ENCODE assay signal across 17 cellular contexts in genomic region chr2:211329421-211329820, GRCh38.
"Had no signal": no experiment of that assay in that cellular context is flagged by ENCODE, and none has a peak within 500 bp of the region (broad histone marks: within the 10 kb centered on the region; RNA-seq: fewer than 3 reads in every experiment).

No MANE protein-coding gene starts in this region.

- ATAC-seq: activated CD4-positive, alpha-beta T cell treated with anti-CD3 and anti-CD28 coated beads for 36 hours; natural killer cell treated with Interleukin-12 subunit alpha and Interleukin-12 subunit beta and Interleukin-15 and Interleukin-18, amount 100 ng/mL, for 72 hours had no signal

- H3K27ac ChIP-seq: esophagus squamous epithelium, right atrium auricular region, skin epidermis, tibial nerve had no signal

- H3K4me3 ChIP-seq: esophagus squamous epithelium, right atrium auricular region, skin epidermis, tibial nerve had no signal

- DNase-seq: activated CD4-positive, alpha-beta memory T cell treated with anti-CD3 and anti-CD28 coated beads for 36 hours; activated CD4-positive, alpha-beta T cell treated with anti-CD3 and anti-CD28 coated beads for 36 hours; activated naive CD4-positive, alpha-beta T cell treated with anti-CD3 and anti-CD28 coated beads, Interleukin-2, amount 10 ng/mL, durations not matched to agents 7 days and 5 days; activated T-cell treated with anti-CD3 and anti-CD28 coated beads, Interleukin-2, amount 50 U/mL, for 24 hours; caudate nucleus; esophagus squamous epithelium; hippocampal formation; kidney; stimulated activated CD4-positive, alpha-beta T cell treated with anti-CD3 and anti-CD28 coated beads, Interleukin-4, amount 100 ng/mL, for 24 hours; stimulated activated naive CD4-positive, alpha-beta T cell; substantia nigra had no signal

- H3K9me3 ChIP-seq: esophagus squamous epithelium, right atrium auricular region, tibial nerve had no signal

- H3K27me3 ChIP-seq: esophagus squamous epithelium, right atrium auricular region, tibial nerve had no signal

- FAIRE-seq: colon, endometrium, kidney had no signal

- H3K4me1 ChIP-seq: esophagus squamous epithelium, right atrium auricular region, tibial nerve had no signal

- H3K36me3 ChIP-seq: esophagus squamous epithelium, right atrium auricular region, tibial nerve had no signal
